In genomic region chr16:962901-963814, GRCh38 we compare ENCODE assay signal across 11 cellular contexts. TPM values are rescaled to one million over a fixed set of nuclear protein-coding genes. Genes with fewer than 3 reads are reported as not detected.
A peak's percentile ranks its signal among the peaks of the same experiment; 100 is the strongest.
DNase-seq lines count a peak whose midpoint lies in the region; ATAC-seq and TF ChIP-seq lines count a peak whose summit lies in the region.
"Had no signal": no experiment of that assay in that cellular context is flagged by ENCODE, and none has a peak within 500 bp of the region (broad histone marks: within the 10 kb centered on the region; RNA-seq: fewer than 3 reads in every experiment).

No MANE protein-coding gene starts in this region.

- peaks cover 15 to 18% of the 10 kb centered on the region in 2 donors for H3K4me1 ChIP-seq in mucosa of rectum (ENCODE audit: control insufficient read depth in 2 of 2, insufficient read depth in 2 of 2, low read length in 2 of 2)
- no peaks in the 10 kb centered on the region for H3K4me1 ChIP-seq in tibial artery
- H3K4me1 ChIP-seq: parathyroid adenoma had no signal

- TF ChIP-seq CTCF in tibial artery (IDR thresholded peaks at IDR 0.05), result no peak

- H3K9me3 Mint-ChIP-seq in stimulated activated naive CD8-positive, alpha-beta T cell treated with anti-CD3 and anti-CD28 coated beads, Interleukin-15, Interleukin-2, amounts not matched to agents 100 ng/mL and 50 ng/mL, for 24 hours, result no peaks in the 10 kb centered on the region
- H3K9me3 Mint-ChIP-seq in stimulated activated naive CD8-positive, alpha-beta T cell treated with anti-CD3 and anti-CD28 coated beads, Interleukin-15, amount 100 ng/mL, for 72 hours, result peaks cover 0 to 13% of the 10 kb centered on the region in 2 donors
- peaks cover 0 to 9% of the 10 kb centered on the region in 2 donors for H3K9me3 Mint-ChIP-seq in activated naive CD4-positive, alpha-beta T cell treated with anti-CD3 and anti-CD28 coated beads, Interleukin-2, amount 50 U/mL, for 72 hours

- H3K4me3 ChIP-seq in mucosa of rectum (ENCODE audit: low read length in 2 of 2) (peak overlapping the region in 1 of 2 donors; percentile 69), tibial artery (no peak overlapping the region)

- peak overlapping the region; percentile 16 to 49 for H3K9ac ChIP-seq in mucosa of rectum (ENCODE audit: low read depth in 1 of 2, low read length in 2 of 2)
- H3K9ac ChIP-seq: parathyroid adenoma had no signal

- peak overlapping the region; percentile 79 for H3K27ac Mint-ChIP-seq in stimulated activated naive CD8-positive, alpha-beta T cell treated with anti-CD3 and anti-CD28 coated beads, Interleukin-15, Interleukin-2, amounts not matched to agents 100 ng/mL and 50 ng/mL, for 24 hours
- H3K27ac Mint-ChIP-seq in stimulated activated naive CD8-positive, alpha-beta T cell treated with anti-CD3 and anti-CD28 coated beads, Interleukin-15, amount 100 ng/mL, for 72 hours, result peak overlapping the region in 1 of 2 donors; percentile 91
- H3K27ac Mint-ChIP-seq in activated naive CD4-positive, alpha-beta T cell treated with anti-CD3 and anti-CD28 coated beads, Interleukin-2, amount 50 U/mL, for 72 hours, result peak overlapping the region; percentile 87 to 95
- H3K27ac Mint-ChIP-seq: activated naive CD8-positive, alpha-beta T cell had no signal

- H3K27me3 Mint-ChIP-seq in stimulated activated naive CD8-positive, alpha-beta T cell treated with anti-CD3 and anti-CD28 coated beads, Interleukin-15, Interleukin-2, amounts not matched to agents 100 ng/mL and 50 ng/mL, for 24 hours, result no peaks in the 10 kb centered on the region
- no peaks in the 10 kb centered on the region for H3K27me3 Mint-ChIP-seq in stimulated activated naive CD8-positive, alpha-beta T cell treated with anti-CD3 and anti-CD28 coated beads, Interleukin-15, amount 100 ng/mL, for 72 hours
- H3K27me3 Mint-ChIP-seq: activated naive CD8-positive, alpha-beta T cell had no signal

- peaks cover 15% of the 10 kb centered on the region for H3K4me1 Mint-ChIP-seq in stimulated activated naive CD8-positive, alpha-beta T cell treated with anti-CD3 and anti-CD28 coated beads, Interleukin-15, Interleukin-2, amounts not matched to agents 100 ng/mL and 50 ng/mL, for 24 hours (ENCODE audit: low read depth)
- H3K4me1 Mint-ChIP-seq in stimulated activated naive CD8-positive, alpha-beta T cell treated with anti-CD3 and anti-CD28 coated beads, Interleukin-15, amount 100 ng/mL, for 72 hours, result peaks cover 33% of the 10 kb centered on the region

- no peak for ATAC-seq in stimulated activated naive CD8-positive, alpha-beta T cell treated with anti-CD3 and anti-CD28 coated beads, Interleukin-15, amount 100 ng/mL, for 72 hours
- ATAC-seq in activated naive CD4-positive, alpha-beta T cell treated with anti-CD3 and anti-CD28 coated beads, Interleukin-2, amount 50 U/mL, for 72 hours, result peak in 1 of 2 donors; percentile 15
- ATAC-seq in HG03139 (IDR thresholded peaks at IDR 0.05; ENCODE audit: unreplicated experiment), result no peak
- no peak for ATAC-seq in GM18498 (IDR thresholded peaks at IDR 0.05; ENCODE audit: unreplicated experiment)
- no peak for ATAC-seq in GM18870 (IDR thresholded peaks at IDR 0.05; ENCODE audit: unreplicated experiment)

- H3K9me3 ChIP-seq in mucosa of rectum (ENCODE audit: control insufficient read depth in 2 of 2, low read length in 2 of 2) (no peaks in the 10 kb centered on the region), tibial artery (no peaks in the 10 kb centered on the region)

- H3K36me3 ChIP-seq in mucosa of rectum (ENCODE audit: control insufficient read depth in 2 of 2, insufficient read depth in 2 of 2, low read length in 2 of 2), result peaks cover 0 to 4% of the 10 kb centered on the region in 2 donors
- H3K36me3 ChIP-seq in tibial artery, result peaks cover 20 to 40% (median 30%) of the 10 kb centered on the region in 3 donors

- H3K27me3 ChIP-seq in mucosa of rectum (ENCODE audit: control insufficient read depth in 2 of 2, insufficient read depth in 2 of 2, low read length in 2 of 2), result no peaks in the 10 kb centered on the region
- no peaks in the 10 kb centered on the region for H3K27me3 ChIP-seq in tibial artery

- no peak for DNase-seq in stimulated activated naive CD8-positive, alpha-beta T cell treated with anti-CD3 and anti-CD28 coated beads, Interleukin-15, amount 100 ng/mL, for 72 hours
- no peak for DNase-seq in activated naive CD4-positive, alpha-beta T cell treated with anti-CD3 and anti-CD28 coated beads, Interleukin-2, amount 50 U/mL, for 72 hours (ENCODE audit: low spot score in 2 of 2)
- no peak for DNase-seq in tibial artery

- H3K27ac ChIP-seq in mucosa of rectum (ENCODE audit: low read depth in 2 of 2, low read length in 2 of 2) (peak overlapping the region; percentile 53 to 70), tibial artery (no peak overlapping the region)
- H3K27ac ChIP-seq: parathyroid adenoma had no signal

- H3K36me3 Mint-ChIP-seq in stimulated activated naive CD8-positive, alpha-beta T cell treated with anti-CD3 and anti-CD28 coated beads, Interleukin-15, Interleukin-2, amounts not matched to agents 100 ng/mL and 50 ng/mL, for 24 hours (ENCODE audit: low read depth), result peaks cover 16% of the 10 kb centered on the region
- peaks cover 18 to 22% of the 10 kb centered on the region in 2 donors for H3K36me3 Mint-ChIP-seq in activated naive CD4-positive, alpha-beta T cell treated with anti-CD3 and anti-CD28 coated beads, Interleukin-2, amount 50 U/mL, for 72 hours

- H3K4me3 Mint-ChIP-seq in stimulated activated naive CD8-positive, alpha-beta T cell treated with anti-CD3 and anti-CD28 coated beads, Interleukin-15, Interleukin-2, amounts not matched to agents 100 ng/mL and 50 ng/mL, for 24 hours, result peak overlapping the region; percentile 52
- no peak overlapping the region for H3K4me3 Mint-ChIP-seq in stimulated activated naive CD8-positive, alpha-beta T cell treated with anti-CD3 and anti-CD28 coated beads, Interleukin-15, amount 100 ng/mL, for 72 hours
- H3K4me3 Mint-ChIP-seq: activated naive CD8-positive, alpha-beta T cell had no signal

- intact Hi-C loops in tibial artery (cut with DNase I; ENCODE audit: low total_unique reads), result no loop called here

RNA-seq across cellular contexts. Expression of gene LMF1, which starts 7.6 kb away (rescaled TPM):
- total RNA-seq in activated naive CD4-positive, alpha-beta T cell treated with anti-CD3 and anti-CD28 coated beads, Interleukin-2, amount 50 U/mL, for 72 hours, result 10 to 100 TPM; 13.0 to 19.1 TPM

RNA-seq across cellular contexts. Expression of gene SOX8, which starts 18.4 kb away (rescaled TPM):
- 1 to 10 TPM in 1 of 2 donors, under 1 TPM in 1; 0.43 to 5.9 TPM for total RNA-seq in activated naive CD4-positive, alpha-beta T cell treated with anti-CD3 and anti-CD28 coated beads, Interleukin-2, amount 50 U/mL, for 72 hours
- total RNA-seq: MCF 10A had no signal

Comparison
In these comparisons a context has a peak if more than half of its experiments do, and no peak if none do; other contexts are left out.
1. H3K27ac ChIP-seq: peak in mucosa of rectum (2 of 2); none in tibial artery (0 of 2).